In genomic region chr18:21682276-21683051, GRCh38 we compare ENCODE assay signal across 9 cellular contexts. TPM values are rescaled to one million over a fixed set of nuclear protein-coding genes. Genes with fewer than 3 reads are reported as not detected.
DNase-seq lines count a peak whose midpoint lies in the region; ATAC-seq, FAIRE-seq and TF ChIP-seq lines count a peak whose summit lies in the region.
"Had no signal": no experiment of that assay in that cellular context is flagged by ENCODE, and none has a peak within 500 bp of the region (broad histone marks: within the 10 kb centered on the region; RNA-seq: fewer than 3 reads in every experiment).

No MANE protein-coding gene starts in this region.

- DNase-seq in MV-4-11 (lab: John Stamatoyannopoulos, UW) (peak; percentile 67), bronchial epithelial cell (ENCODE audit: low read depth) (peak; percentile 79), right lobe of liver (no peak), upper lobe of right lung (no peak), NCI-H1436 treated with DMSO at 0.1 percent for 48 hours (lab: John Stamatoyannopoulos, UW) (no peak)
- no peak for DNase-seq in stimulated activated naive CD4-positive, alpha-beta T cell treated with Interleukin-2 at 50 U/mL for 16 hours (lab: John Stamatoyannopoulos, UW)

- H3K4me3 ChIP-seq in BLaER1 treated with 17β-estradiol and CSF1 and Interleukin-3, amounts not matched to agents 10 nM and 100 nM = peak overlapping the region; percentile 30 to 63 (median 46); a peak in 17 of 20 replicates
- H3K4me3 ChIP-seq in bronchial epithelial cell (ENCODE audit: low read depth, low read length) (peak overlapping the region; percentile 30), right lobe of liver (peak overlapping the region; percentile 12 to 36 (median 20)), upper lobe of right lung (peak overlapping the region; percentile 49)

- H3K27me3 ChIP-seq in BLaER1 treated with 17β-estradiol and CSF1 and Interleukin-3, amounts not matched to agents 10 nM and 100 nM = no peaks in the 10 kb centered on the region
- H3K27me3 ChIP-seq in bronchial epithelial cell (ENCODE audit: control insufficient read depth, insufficient read depth, low read length) (no peaks in the 10 kb centered on the region), right lobe of liver (no peaks in the 10 kb centered on the region), upper lobe of right lung (no peaks in the 10 kb centered on the region)

- H3K9ac ChIP-seq in BLaER1 treated with 17β-estradiol and CSF1 and Interleukin-3, amounts not matched to agents 10 nM and 100 nM = peak overlapping the region; percentile 67 to 77 (median 75)

- TF ChIP-seq CTCF in bronchial epithelial cell (IDR thresholded peaks at IDR 0.05; ENCODE audit: insufficient read depth, low read length, severe bottlenecking) (no peak), right lobe of liver (IDR thresholded peaks at IDR 0.05) (no peak), upper lobe of right lung (IDR thresholded peaks at IDR 0.05) (no peak)

- peaks cover 48 to 82% (median 55%) of the 10 kb centered on the region in 10 experiments for H3K4me1 ChIP-seq in BLaER1 treated with 17β-estradiol and CSF1 and Interleukin-3, amounts not matched to agents 10 nM and 100 nM
- H3K4me1 ChIP-seq in right lobe of liver = peaks cover 0 to 6% (median 0%) of the 10 kb centered on the region in 4 donors
- H3K4me1 ChIP-seq in upper lobe of right lung = peaks cover 22% of the 10 kb centered on the region

- peak overlapping the region; percentile 47 to 85 (median 80) for H3K27ac ChIP-seq in BLaER1 treated with 17β-estradiol and CSF1 and Interleukin-3, amounts not matched to agents 10 nM and 100 nM
- H3K27ac ChIP-seq in right lobe of liver (peak overlapping the region; percentile 48 to 69 (median 68)), upper lobe of right lung (peak overlapping the region; percentile 78)

- ATAC-seq in GM19467 (IDR thresholded peaks at IDR 0.05; ENCODE audit: unreplicated experiment) (peak; percentile 48), right lobe of liver (peak; percentile 81 to 93 (median 84)), upper lobe of right lung (peak; percentile 84)
- ATAC-seq: HCT116 had no signal

- no peaks in the 10 kb centered on the region for H4K20me1 ChIP-seq in BLaER1 treated with 17β-estradiol and CSF1 and Interleukin-3, amounts not matched to agents 10 nM and 100 nM

- peak overlapping the region; percentile 63 to 94 (median 79) for H3K4me2 ChIP-seq in BLaER1 treated with 17β-estradiol and CSF1 and Interleukin-3, amounts not matched to agents 10 nM and 100 nM

- no peaks in the 10 kb centered on the region for H3K9me3 ChIP-seq in BLaER1 treated with 17β-estradiol and CSF1 and Interleukin-3, amounts not matched to agents 10 nM and 100 nM (replicated peaks in 1 of 11)
- no peaks in the 10 kb centered on the region for H3K9me3 ChIP-seq in right lobe of liver
- H3K9me3 ChIP-seq in upper lobe of right lung = no peaks in the 10 kb centered on the region

- 26% methylated on average over 10 of the region's 14 CpGs for WGBS in right lobe of liver (ENCODE audit: insufficient coverage, low coverage, low lambda C conversion rate, missing lambda C conversion rate)

- no peak for TF ChIP-seq POLR2A in right lobe of liver (IDR thresholded peaks at IDR 0.05)

- intact Hi-C loops in right lobe of liver (cut with DNase I) = no loop called here
- intact Hi-C loops in upper lobe of right lung (cut with DNase I) = no loop called here

- FAIRE-seq in bronchial epithelial cell (lab: Jason Lieb, UNC) = no peak

- H3K36me3 ChIP-seq in BLaER1 treated with 17β-estradiol and CSF1 and Interleukin-3, amounts not matched to agents 10 nM and 100 nM = peaks cover 0 to 53% (median 24%) of the 10 kb centered on the region in 11 experiments; a peak in 13 of 22 replicates
- H3K36me3 ChIP-seq in bronchial epithelial cell (ENCODE audit: control insufficient read depth, insufficient read depth, low read length) (no peaks in the 10 kb centered on the region), right lobe of liver (no peaks in the 10 kb centered on the region), upper lobe of right lung (no peaks in the 10 kb centered on the region)

RNA-seq across cellular contexts. Expression of gene ABHD3, which starts 22.1 kb away (rescaled TPM):
- total RNA-seq in bronchial epithelial cell (10.5 and 17.3 TPM in 2 replicates), right lobe of liver (10 to 100 TPM; 20.1 to 22.3 (median 21.4) TPM), upper lobe of right lung (23.8 TPM)

RNA-seq across cellular contexts. Expression of gene MIB1, which starts 58.1 kb away (rescaled TPM):
- 82.3 and 95.3 TPM in 2 replicates for total RNA-seq in bronchial epithelial cell
- total RNA-seq in right lobe of liver = 10 to 100 TPM; 10.6 to 17.1 (median 14.6) TPM
- 31.3 TPM for total RNA-seq in upper lobe of right lung

Comparison
In these comparisons a context has a peak if more than half of its experiments do, and no peak if none do; other contexts are left out.
1. DNase-seq: peak in MV-4-11 (single experiment) and bronchial epithelial cell (single experiment); none in right lobe of liver (0 of 3), upper lobe of right lung (single experiment), stimulated activated naive CD4-positive, alpha-beta T cell treated with Interleukin-2 at 50 U/mL for 16 hours (single experiment) and NCI-H1436 treated with DMSO at 0.1 percent for 48 hours (single experiment).
2. Peak in every context shown above with its lines, with median percentiles within 50 percentile points of each other: H3K27ac ChIP-seq, H3K4me3 ChIP-seq and ATAC-seq.